37 cellular contexts compared by ENCODE assay signal in genomic region chr1:20546637-20547036, GRCh38. TPM values are rescaled to one million over a fixed set of nuclear protein-coding genes. Genes with fewer than 3 reads are reported as not detected.
"Had no signal": no experiment of that assay in that cellular context is flagged by ENCODE, and none has a peak within 500 bp of the region (broad histone marks: within the 10 kb centered on the region; RNA-seq: fewer than 3 reads in every experiment).

No MANE protein-coding gene starts in this region.

- H3K27ac Mint-ChIP-seq: activated B cell treated with CpG ODN at 0.5 μM for 24 hours; activated CD4-positive, alpha-beta memory T cell treated with anti-CD3 and anti-CD28 coated beads for 36 hours; activated CD4-positive, alpha-beta T cell treated with anti-CD3 and anti-CD28 coated beads, Interleukin-2, amount 10 ng/mL, durations not matched to agents 24 days and 14 days; activated CD8-positive, alpha-beta T cell treated with anti-CD3 and anti-CD28 coated beads for 36 hours; activated naive CD4-positive, alpha-beta T cell treated with anti-CD3 and anti-CD28 coated beads, Interleukin-2, amount 10 ng/mL, durations not matched to agents 7 days and 5 days; activated naive CD4-positive, alpha-beta T cell treated with anti-CD3 and anti-CD28 coated beads, Interleukin-2, amount 50 U/mL, for 24 hours; activated naive CD8-positive, alpha-beta T cell treated with anti-CD3 and anti-CD28 coated beads for 36 hours; activated T-cell treated with anti-CD3 and anti-CD28 coated beads, Interleukin-2, amount 50 U/mL, for 72 hours; activated T-helper 1 cell treated with anti-CD3 and anti-CD28 coated beads, Interleukin-12 subunit alpha, Interleukin-12 subunit beta, Interleukin-2, Interleukin-4 antibody, amounts not matched to agents 30 ng/mL and 10 ng/mL and 1 ng/mL, durations not matched to agents 14 hours and 24 hours and 36 hours; activated T-helper 17 cell treated with anti-CD3 and anti-CD28 coated beads, Interleukin-2, amount 50 U/mL, for 72 hours; T-helper 1 cell treated with Interleukin-12 subunit alpha and Interleukin-12 subunit beta and Interleukin-4 antibody, amounts not matched to agents 30 μg/mL and 1 μg/mL, for 36 hours; T-helper 2 cell treated with Interferon-gamma antibody and Interleukin-4, amounts not matched to agents 5 μg/mL and 100 μg/mL, for 36 hours had no signal

- H3K36me3 Mint-ChIP-seq: activated CD4-positive, alpha-beta memory T cell treated with anti-CD3 and anti-CD28 coated beads for 36 hours; activated naive CD4-positive, alpha-beta T cell treated with anti-CD3 and anti-CD28 coated beads, Interleukin-2, amount 10 ng/mL, durations not matched to agents 7 days and 5 days; activated naive CD4-positive, alpha-beta T cell treated with anti-CD3 and anti-CD28 coated beads, Interleukin-2, amount 50 U/mL, for 24 hours; activated naive CD8-positive, alpha-beta T cell treated with anti-CD3 and anti-CD28 coated beads for 36 hours had no signal

- H3K27ac ChIP-seq: adrenal gland, body of pancreas, brain microvascular endothelial cell, breast epithelium, VCaP had no signal

- H3K4me3 Mint-ChIP-seq: activated B cell treated with CpG ODN at 0.5 μM for 24 hours; activated CD4-positive, alpha-beta memory T cell treated with anti-CD3 and anti-CD28 coated beads for 36 hours; activated CD4-positive, alpha-beta T cell treated with anti-CD3 and anti-CD28 coated beads, Interleukin-2, amount 10 ng/mL, durations not matched to agents 24 days and 14 days; activated CD8-positive, alpha-beta T cell treated with anti-CD3 and anti-CD28 coated beads for 36 hours; activated naive CD4-positive, alpha-beta T cell treated with anti-CD3 and anti-CD28 coated beads, Interleukin-2, amount 10 ng/mL, durations not matched to agents 7 days and 5 days; activated naive CD4-positive, alpha-beta T cell treated with anti-CD3 and anti-CD28 coated beads, Interleukin-2, amount 50 U/mL, for 24 hours; activated naive CD8-positive, alpha-beta T cell treated with anti-CD3 and anti-CD28 coated beads for 36 hours; activated T-cell treated with anti-CD3 and anti-CD28 coated beads, Interleukin-2, amount 50 U/mL, for 4 hours; activated T-cell treated with anti-CD3 and anti-CD28 coated beads, Interleukin-2, amount 50 U/mL, for 72 hours; activated T-helper 1 cell treated with anti-CD3 and anti-CD28 coated beads, Interleukin-12 subunit alpha, Interleukin-12 subunit beta, Interleukin-2, Interleukin-4 antibody, amounts not matched to agents 30 ng/mL and 10 ng/mL and 1 ng/mL, durations not matched to agents 14 hours and 24 hours and 36 hours; activated T-helper 17 cell treated with anti-CD3 and anti-CD28 coated beads, Interleukin-2, amount 50 U/mL, for 72 hours; T-helper 1 cell treated with Interleukin-12 subunit alpha and Interleukin-12 subunit beta and Interleukin-4 antibody, amounts not matched to agents 30 μg/mL and 1 μg/mL, for 36 hours; T-helper 2 cell treated with Interferon-gamma antibody and Interleukin-4, amounts not matched to agents 5 μg/mL and 100 μg/mL, for 36 hours had no signal

- DNase-seq: activated B cell treated with CpG ODN at 0.5 μM for 24 hours; activated CD4-positive, alpha-beta memory T cell treated with anti-CD3 and anti-CD28 coated beads for 36 hours; activated CD4-positive, alpha-beta T cell treated with anti-CD3 and anti-CD28 coated beads for 4 hours; activated CD4-positive, alpha-beta T cell treated with anti-CD3 and anti-CD28 coated beads, Interleukin-2, amount 10 ng/mL, durations not matched to agents 24 days and 14 days; activated CD4-positive, alpha-beta T cell treated with anti-CD3 and anti-CD28 coated beads, Interleukin-2, amount 50 U/mL, for 1 hour; activated CD4-positive, alpha-beta T cell treated with anti-CD3 and anti-CD28 coated beads, Interleukin-2, amount 50 U/mL, for 4 hours; activated CD4-positive, CD25-positive, alpha-beta regulatory T cell treated with anti-CD3 and anti-CD28 coated beads, Interleukin-2, amount 50 U/mL, for 72 hours; activated CD8-positive, alpha-beta memory T cell treated with anti-CD3 and anti-CD28 coated beads, Interleukin-2, amount 50 U/mL, for 4 hours; activated CD8-positive, alpha-beta T cell treated with anti-CD3 and anti-CD28 coated beads for 36 hours; activated effector memory CD4-positive, alpha-beta T cell treated with anti-CD3 and anti-CD28 coated beads, Interleukin-2, amount 50 U/mL, for 16 hours; activated gamma-delta T cell treated with Interleukin-2 at 50 U/mL for 16 hours; activated naive CD4-positive, alpha-beta T cell; activated naive CD4-positive, alpha-beta T cell treated with anti-CD3 and anti-CD28 coated beads, Interleukin-2, amount 10 ng/mL, durations not matched to agents 7 days and 5 days; activated naive CD8-positive, alpha-beta T cell treated with anti-CD3 and anti-CD28 coated beads for 36 hours; activated T-cell treated with anti-CD3 and anti-CD28 coated beads for 4 hours; activated T-cell treated with anti-CD3 and anti-CD28 coated beads, Interleukin-2, amount 50 U/mL, for 1 hour; activated T-cell treated with anti-CD3 and anti-CD28 coated beads, Interleukin-2, amount 50 U/mL, for 4 hours; activated T-cell treated with anti-CD3 and anti-CD28 coated beads, Interleukin-2, amount 50 U/mL, for 72 hours; adrenal gland; amniotic stem cell; aorta; body of pancreas; brain microvascular endothelial cell; central memory CD4-positive, alpha-beta T cell; T-helper 1 cell; T-helper 2 cell; T-helper 9 cell had no signal

- H3K4me3 ChIP-seq: adrenal gland, body of pancreas, breast epithelium had no signal

- H3K9me3 ChIP-seq: adrenal gland, body of pancreas, breast epithelium had no signal

- H3K9me3 Mint-ChIP-seq: activated B cell treated with CpG ODN at 0.5 μM for 24 hours; activated CD4-positive, alpha-beta memory T cell treated with anti-CD3 and anti-CD28 coated beads for 36 hours; activated CD4-positive, alpha-beta T cell treated with anti-CD3 and anti-CD28 coated beads, Interleukin-2, amount 10 ng/mL, durations not matched to agents 24 days and 14 days; activated CD8-positive, alpha-beta T cell treated with anti-CD3 and anti-CD28 coated beads for 36 hours; activated naive CD4-positive, alpha-beta T cell treated with anti-CD3 and anti-CD28 coated beads, Interleukin-2, amount 10 ng/mL, durations not matched to agents 7 days and 5 days; activated naive CD4-positive, alpha-beta T cell treated with anti-CD3 and anti-CD28 coated beads, Interleukin-2, amount 50 U/mL, for 24 hours; activated naive CD8-positive, alpha-beta T cell treated with anti-CD3 and anti-CD28 coated beads for 36 hours; activated T-cell treated with anti-CD3 and anti-CD28 coated beads, Interleukin-2, amount 50 U/mL, for 4 hours; activated T-cell treated with anti-CD3 and anti-CD28 coated beads, Interleukin-2, amount 50 U/mL, for 72 hours; activated T-helper 1 cell treated with anti-CD3 and anti-CD28 coated beads, Interleukin-12 subunit alpha, Interleukin-12 subunit beta, Interleukin-2, Interleukin-4 antibody, amounts not matched to agents 30 ng/mL and 10 ng/mL and 1 ng/mL, durations not matched to agents 14 hours and 24 hours and 36 hours; activated T-helper 17 cell treated with anti-CD3 and anti-CD28 coated beads, Interleukin-2, amount 50 U/mL, for 72 hours; T-helper 1 cell treated with Interleukin-12 subunit alpha and Interleukin-12 subunit beta and Interleukin-4 antibody, amounts not matched to agents 30 μg/mL and 1 μg/mL, for 36 hours; T-helper 2 cell treated with Interferon-gamma antibody and Interleukin-4, amounts not matched to agents 5 μg/mL and 100 μg/mL, for 36 hours had no signal

- ATAC-seq: activated CD8-positive, alpha-beta T cell treated with anti-CD3 and anti-CD28 coated beads for 36 hours; activated T-cell treated with anti-CD3 and anti-CD28 coated beads, Interleukin-2, amount 50 U/mL, for 4 hours; activated T-cell treated with anti-CD3 and anti-CD28 coated beads, Interleukin-2, amount 50 U/mL, for 72 hours; activated T-helper 17 cell treated with anti-CD3 and anti-CD28 coated beads, Interleukin-2, amount 50 U/mL, for 72 hours; body of pancreas had no signal

- H3K27me3 ChIP-seq: adrenal gland, body of pancreas had no signal

- H3K4me1 ChIP-seq: body of pancreas, breast epithelium had no signal

- H3K4me1 Mint-ChIP-seq: activated CD4-positive, alpha-beta T cell treated with anti-CD3 and anti-CD28 coated beads, Interleukin-2, amount 10 ng/mL, durations not matched to agents 24 days and 14 days; activated naive CD4-positive, alpha-beta T cell treated with anti-CD3 and anti-CD28 coated beads, Interleukin-2, amount 10 ng/mL, durations not matched to agents 7 days and 5 days; activated naive CD4-positive, alpha-beta T cell treated with anti-CD3 and anti-CD28 coated beads, Interleukin-2, amount 50 U/mL, for 24 hours; activated naive CD8-positive, alpha-beta T cell treated with anti-CD3 and anti-CD28 coated beads for 36 hours; activated T-helper 17 cell treated with anti-CD3 and anti-CD28 coated beads, Interleukin-2, amount 50 U/mL, for 72 hours had no signal

- H3K36me3 ChIP-seq: adrenal gland, brain microvascular endothelial cell, breast epithelium had no signal

RNA-seq across cellular contexts. Expression of gene FAM43B, which starts 5.7 kb away (rescaled TPM):
- total RNA-seq: activated B cell treated with CpG ODN at 0.5 μM for 24 hours; activated CD4-positive, alpha-beta memory T cell treated with anti-CD3 and anti-CD28 coated beads for 36 hours; activated CD4-positive, alpha-beta T cell treated with anti-CD3 and anti-CD28 coated beads, Interleukin-2, amount 10 ng/mL, durations not matched to agents 24 days and 14 days; activated CD8-positive, alpha-beta memory T cell treated with anti-CD3 and anti-CD28 coated beads for 36 hours; activated CD8-positive, alpha-beta T cell treated with anti-CD3 and anti-CD28 coated beads for 36 hours; activated naive CD8-positive, alpha-beta T cell treated with anti-CD3 and anti-CD28 coated beads for 36 hours; activated T-cell treated with anti-CD3 and anti-CD28 coated beads, Interleukin-2, amount 50 U/mL, for 72 hours; activated T-helper 1 cell treated with anti-CD3 and anti-CD28 coated beads, Interleukin-12 subunit alpha, Interleukin-12 subunit beta, Interleukin-2, Interleukin-4 antibody, amounts not matched to agents 30 ng/mL and 10 ng/mL and 1 ng/mL, durations not matched to agents 14 hours and 24 hours and 36 hours; activated T-helper 17 cell treated with anti-CD3 and anti-CD28 coated beads, Interleukin-2, amount 50 U/mL, for 72 hours had no signal

RNA-seq across cellular contexts. Expression of gene CDA, which starts 42.3 kb away (rescaled TPM):
- total RNA-seq: activated B cell treated with CpG ODN at 0.5 μM for 24 hours; activated CD4-positive, alpha-beta memory T cell treated with anti-CD3 and anti-CD28 coated beads for 36 hours; activated CD4-positive, alpha-beta T cell treated with anti-CD3 and anti-CD28 coated beads, Interleukin-2, amount 10 ng/mL, durations not matched to agents 24 days and 14 days; activated CD8-positive, alpha-beta memory T cell treated with anti-CD3 and anti-CD28 coated beads for 36 hours; activated CD8-positive, alpha-beta T cell treated with anti-CD3 and anti-CD28 coated beads for 36 hours; activated naive CD8-positive, alpha-beta T cell treated with anti-CD3 and anti-CD28 coated beads for 36 hours; activated T-cell treated with anti-CD3 and anti-CD28 coated beads, Interleukin-2, amount 50 U/mL, for 4 hours; activated T-cell treated with anti-CD3 and anti-CD28 coated beads, Interleukin-2, amount 50 U/mL, for 72 hours; activated T-helper 1 cell treated with anti-CD3 and anti-CD28 coated beads, Interleukin-12 subunit alpha, Interleukin-12 subunit beta, Interleukin-2, Interleukin-4 antibody, amounts not matched to agents 30 ng/mL and 10 ng/mL and 1 ng/mL, durations not matched to agents 14 hours and 24 hours and 36 hours; activated T-helper 17 cell treated with anti-CD3 and anti-CD28 coated beads, Interleukin-2, amount 50 U/mL, for 72 hours; astrocyte; body of pancreas; cerebellum had no signal
